Comparison of ENCODE assay signal across 8 cellular contexts in the genomic region with DNA sequence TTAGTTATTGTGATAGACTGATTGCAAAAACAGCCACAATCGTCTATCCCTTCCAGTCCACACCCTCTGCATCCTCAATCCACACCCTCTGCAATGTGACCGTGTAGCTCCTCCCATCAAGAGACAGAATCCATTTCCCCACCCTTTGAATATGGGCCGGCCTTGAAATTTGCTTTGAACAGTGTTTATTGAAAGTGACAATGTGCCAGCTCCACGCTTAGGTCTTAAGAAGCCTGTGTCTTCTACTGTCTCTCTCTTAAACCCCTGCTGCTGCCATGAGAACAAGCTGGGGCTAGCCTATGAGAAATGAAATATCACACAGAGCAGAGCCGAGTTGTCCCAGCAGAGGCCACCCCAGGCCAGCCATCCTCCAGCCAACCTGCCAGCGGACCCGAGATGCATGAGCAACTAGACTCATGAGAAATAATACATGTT. TPM values are rescaled to one million over a fixed set of nuclear protein-coding genes. Genes with fewer than 3 reads are reported as not detected.
DNase-seq lines count a peak whose midpoint lies in the region; ATAC-seq and TF ChIP-seq lines count a peak whose summit lies in the region.

No MANE protein-coding gene starts in this region.

- CTCF ChIA-PET in activated CD4-positive, alpha-beta T cell treated with anti-CD3 and anti-CD28 coated beads, Interleukin-2, amount 10 ng/mL, durations not matched to agents 7 days and 5 days (lab: Charles Lee), result interaction anchor here (0.7 to 4.8 kb wide), 19 partner anchors 8 to 194 kb away, joined by 3 to 27 read pairs (median 4); a partner anchor contains a TSS

- WGBS in heart left ventricle, 4 donors, result 19 to 36% (median 31%) methylated on average over 7 of the region's 7 CpGs

- no peak overlapping the region for H3K9ac ChIP-seq in subcutaneous abdominal adipose tissue (ENCODE audit: low read length in 5 of 5)

- peaks cover 8% of the 10 kb centered on the region for H3K36me3 Mint-ChIP-seq in activated CD4-positive, alpha-beta T cell treated with anti-CD3 and anti-CD28 coated beads, Interleukin-2, amount 10 ng/mL, durations not matched to agents 7 days and 5 days (ENCODE audit: low read depth)

- peak overlapping the region; percentile 83 for H3K27ac Mint-ChIP-seq in activated CD4-positive, alpha-beta T cell treated with anti-CD3 and anti-CD28 coated beads, Interleukin-2, amount 10 ng/mL, durations not matched to agents 7 days and 5 days

- H3K4me1 ChIP-seq in heart left ventricle (peaks cover 12 to 82% (median 69%) of the 10 kb centered on the region in 12 donors), subcutaneous abdominal adipose tissue (ENCODE audit: control insufficient read depth in 5 of 5, insufficient read depth in 5 of 5, low read length in 5 of 5) (peaks cover 22 to 65% (median 46%) of the 10 kb centered on the region in 5 donors)

- H3K36me3 ChIP-seq in heart left ventricle (no peaks in the 10 kb centered on the region), subcutaneous abdominal adipose tissue (ENCODE audit: control insufficient read depth in 5 of 5, insufficient read depth in 5 of 5, low read length in 5 of 5) (no peaks in the 10 kb centered on the region)

- TF ChIP-seq POLR2A in heart left ventricle (IDR thresholded peaks at IDR 0.05), result no peak

- peaks cover 79% of the 10 kb centered on the region for H3K4me1 Mint-ChIP-seq in activated CD4-positive, alpha-beta T cell treated with anti-CD3 and anti-CD28 coated beads, Interleukin-2, amount 10 ng/mL, durations not matched to agents 7 days and 5 days

- H3K9me3 ChIP-seq in heart left ventricle (peaks cover 0 to 4% (median 0%) of the 10 kb centered on the region in 12 donors), subcutaneous abdominal adipose tissue (ENCODE audit: control insufficient read depth in 5 of 5, low read length in 5 of 5) (peaks cover 0 to 5% (median 0%) of the 10 kb centered on the region in 5 donors)

- H3K27ac ChIP-seq in heart left ventricle, result peak overlapping the region in 11 of 12 donors; percentile 77 to 96 (median 86)
- peak overlapping the region; percentile 70 for H3K27ac ChIP-seq in subcutaneous abdominal adipose tissue (ENCODE audit: low read depth, low read length)

- peaks cover 3% of the 10 kb centered on the region for H3K9me3 Mint-ChIP-seq in activated CD4-positive, alpha-beta T cell treated with anti-CD3 and anti-CD28 coated beads, Interleukin-2, amount 10 ng/mL, durations not matched to agents 7 days and 5 days

- ATAC-seq in heart left ventricle (peak; percentile 63 to 73 (median 67)), GM21723 (IDR thresholded peaks at IDR 0.05; ENCODE audit: unreplicated experiment) (no peak)

- DNase-seq in activated CD4-positive, alpha-beta T cell treated with anti-CD3 and anti-CD28 coated beads, Interleukin-2, amount 10 ng/mL, durations not matched to agents 7 days and 5 days, result peak; percentile 58
- DNase-seq in activated CD4-positive, alpha-beta T cell treated with anti-CD3 and anti-CD28 coated beads, Interleukin-2, amount 50 U/mL, for 4 hours, result no peak
- peak; percentile 68 to 77 (median 72) for DNase-seq in heart left ventricle
- DNase-seq in stimulated activated CD4-positive, alpha-beta T cell treated with anti-CD3 and anti-CD28 coated beads, Interleukin-15, amount 100 ng/mL, for 24 hours, result no peak
- no peak for DNase-seq in RPMI8226

- no peaks in the 10 kb centered on the region for H3K27me3 Mint-ChIP-seq in activated CD4-positive, alpha-beta T cell treated with anti-CD3 and anti-CD28 coated beads, Interleukin-2, amount 10 ng/mL, durations not matched to agents 7 days and 5 days

- peak overlapping the region; percentile 58 for H3K4me3 ChIP-seq in WI38 (ENCODE audit: low read depth, low read length)
- H3K4me3 ChIP-seq in heart left ventricle, result no peak overlapping the region
- H3K4me3 ChIP-seq in subcutaneous abdominal adipose tissue (ENCODE audit: low read depth in 1 of 5, low read length in 5 of 5), result no peak overlapping the region

- H3K27me3 ChIP-seq in heart left ventricle (no peaks in the 10 kb centered on the region), subcutaneous abdominal adipose tissue (ENCODE audit: control insufficient read depth in 5 of 5, insufficient read depth in 4 of 5, low read length in 5 of 5) (peaks cover 0 to 10% (median 7%) of the 10 kb centered on the region in 5 donors)

- intact Hi-C loops in heart left ventricle (cut with DNase I), result loop anchor here in 8 of 10 donors (2.0 to 10.0 kb wide), 7 partner anchors 36 to 197 kb away; no protein-coding TSS in a partner anchor

- peak; percentile 23; the same call in 1 of the 2 replicates for TF ChIP-seq CTCF in WI38 (IDR thresholded peaks at IDR 0.05; ENCODE audit: low read depth, low read length)
- TF ChIP-seq CTCF in heart left ventricle (IDR thresholded peaks at IDR 0.05), result peak; percentile 16 to 76 (median 59)

- POLR2A ChIA-PET in activated CD4-positive, alpha-beta T cell treated with anti-CD3 and anti-CD28 coated beads, Interleukin-2, amount 10 ng/mL, durations not matched to agents 7 days and 5 days (lab: Charles Lee), result no interaction called here

- H3K4me3 Mint-ChIP-seq in activated CD4-positive, alpha-beta T cell treated with anti-CD3 and anti-CD28 coated beads, Interleukin-2, amount 10 ng/mL, durations not matched to agents 7 days and 5 days, result peak overlapping the region; percentile 9

RNA-seq across cellular contexts. Expression of a gene that starts 22.3 kb away (rescaled TPM):
- total RNA-seq in activated CD4-positive, alpha-beta T cell treated with anti-CD3 and anti-CD28 coated beads, Interleukin-2, amount 10 ng/mL, durations not matched to agents 7 days and 5 days, result 10 to 100 TPM; 45.5 to 47.3 TPM
- 100 to 1,000 TPM in 2 of 9 donors, 10 to 100 TPM in 7; 48.2 to 110 (median 87.8) TPM for total RNA-seq in heart left ventricle
- polyA plus RNA-seq in heart left ventricle, result 10 to 100 TPM; 37.6 to 86.4 TPM

Comparison
In these comparisons a context has a peak if more than half of its experiments do, and no peak if none do; other contexts are left out.
1. DNase-seq: peak in activated CD4-positive, alpha-beta T cell treated with anti-CD3 and anti-CD28 coated beads, Interleukin-2, amount 10 ng/mL, durations not matched to agents 7 days and 5 days (single experiment) and heart left ventricle (5 of 5); none in activated CD4-positive, alpha-beta T cell treated with anti-CD3 and anti-CD28 coated beads, Interleukin-2, amount 50 U/mL, for 4 hours (0 of 2), stimulated activated CD4-positive, alpha-beta T cell treated with anti-CD3 and anti-CD28 coated beads, Interleukin-15, amount 100 ng/mL, for 24 hours (single experiment) and RPMI8226 (single experiment).